In genomic region chr10:80609331-80609730, GRCh38 we compare ENCODE assay signal across 21 cellular contexts.
DNase-seq lines count a peak whose midpoint lies in the region; ATAC-seq, FAIRE-seq and TF ChIP-seq lines count a peak whose summit lies in the region.
"Had no signal": no experiment of that assay in that cellular context is flagged by ENCODE, and none has a peak within 500 bp of the region (broad histone marks: within the 10 kb centered on the region; RNA-seq: fewer than 3 reads in every experiment).

No MANE protein-coding gene starts in this region.

- TF ChIP-seq RAD21 in K562 (CRISPR knock-in tag; conservative IDR thresholded peaks at IDR 0.05 in 1 of 2, IDR thresholded peaks at IDR 0.05 in 1 of 2), result no peak

- no peak for TF ChIP-seq CTCF in NB4 (IDR thresholded peaks at IDR 0.05; ENCODE audit: low read depth, low read length)
- no peak for TF ChIP-seq CTCF in K562 (IDR thresholded peaks at IDR 0.05 in 2 of 3, conservative IDR thresholded peaks at IDR 0.05 in 1 of 3; ENCODE audit: insufficient read depth in 2 of 3, low read depth in 1 of 3, low read length in 3 of 3)

- no peaks in the 10 kb centered on the region for H3K79me2 ChIP-seq in K562 (ENCODE audit: control insufficient read depth, insufficient read depth, low read length)

- 0% methylated on average over 11 of the region's 11 CpGs for WGBS in K562 (ENCODE audit: insufficient coverage, low coverage, missing lambda C conversion rate)

- no peak overlapping the region for H3K4me3 ChIP-seq in NB4 (ENCODE audit: low read depth, low read length)
- no peak overlapping the region for H3K4me3 ChIP-seq in K562
- H3K4me3 ChIP-seq: SJSA1 had no signal

- 0 out of 2 replicates have a peak, but pooled peaks cover 3% of the 10 kb centered on the region for H4K20me1 ChIP-seq in K562 (replicated peaks; ENCODE audit: control insufficient read depth, insufficient read depth, low read length)

- H3K36me3 ChIP-seq in K562 (ENCODE audit: control insufficient read depth, insufficient read depth, low read length), result no peaks in the 10 kb centered on the region
- H3K36me3 ChIP-seq: SJSA1 had no signal

- peak; percentile 53 for DNase-seq in NCI-H82 (lab: John Stamatoyannopoulos, UW)
- no peak for DNase-seq in NCI-H82 treated with DMSO at 0.1 percent for 48 hours (lab: John Stamatoyannopoulos, UW; ENCODE audit: unreplicated experiment)
- peak; percentile 19 for DNase-seq in NB4 (ENCODE audit: low read depth)
- DNase-seq in K562 (ENCODE audit: extremely low read depth in 1 of 4, low spot score in 3 of 4), result no peak
- DNase-seq in mesenteric fat pad (ENCODE audit: low spot score), result peak; percentile 62
- DNase-seq in HuH-7 (ENCODE audit: low spot score), result no peak
- no peak for DNase-seq in activated naive CD4-positive, alpha-beta T cell (lab: John Stamatoyannopoulos, UW)
- DNase-seq: DND-41, GOT3, HCEC 1CT, IMR-90, NCI-H1694 treated with DMSO at 0.1 percent for 48 hours, NCI-H2081 treated with DMSO at 0.1 percent for 48 hours, NCI-H2227 treated with DMSO at 0.1 percent for 48 hours, NCI-H510A, T-helper 1 cell had no signal

- in situ Hi-C loops in K562 (cut with MboI), result no loop called here

- no peak overlapping the region for H2AFZ ChIP-seq in K562 (ENCODE audit: low read depth, low read length)

- no peaks in the 10 kb centered on the region for H3K4me1 ChIP-seq in K562 (replicated peaks in 1 of 2; ENCODE audit: control insufficient read depth in 2 of 2, insufficient read depth in 2 of 2, low read length in 2 of 2)
- H3K4me1 ChIP-seq: SJSA1 had no signal

- no peak for ATAC-seq in K562
- ATAC-seq: Right ventricle myocardium inferior had no signal

- BruUV-seq in K562 (replicated peaks; lab: Mats Ljungman, UMichigan), result no TSS peak

- intact Hi-C loops in K562 (cut with micrococcal nuclease), result no loop called here

- H3K9me3 ChIP-seq in K562 (replicated peaks; ENCODE audit: control insufficient read depth, insufficient read depth, low read depth, low read length), result no peaks in the 10 kb centered on the region
- H3K9me3 ChIP-seq: SJSA1 had no signal

- POLR2A ChIA-PET in K562 (lab: Yijun Ruan, JAX), result no interaction called here

- no peak overlapping the region for H3K27ac ChIP-seq in K562 (ENCODE audit: extremely low read depth, low read depth, low read length)
- H3K27ac ChIP-seq: SJSA1 had no signal

- H3K4me2 ChIP-seq in K562 (ENCODE audit: insufficient read depth, low read length), result no peak overlapping the region

- FAIRE-seq in K562 (lab: Jason Lieb, UNC), result no peak
- FAIRE-seq: A204.1, D721Med, GM12891 had no signal

- H3K27me3 ChIP-seq in K562 (ENCODE audit: control insufficient read depth in 2 of 2, insufficient read depth in 2 of 2, low read length in 2 of 2), result peaks cover 11 to 34% of the 10 kb centered on the region in 2 experiments; a peak in 4 of 5 replicates
- H3K27me3 ChIP-seq: SJSA1 had no signal

- no peaks in the 10 kb centered on the region for H3K9me1 ChIP-seq in K562 (ENCODE audit: control insufficient read depth, insufficient read depth, low read length)

- CTCF ChIA-PET in K562 (lab: Yijun Ruan, JAX; ENCODE audit: low intra/inter-chr PET ratio), result no interaction called here

- TF ChIP-seq EP300 in K562 (IDR thresholded peaks at IDR 0.05; ENCODE audit: low read length), result no peak

- no peak overlapping the region for H3K9ac ChIP-seq in K562 (ENCODE audit: insufficient read depth in 1 of 2, low read depth in 2 of 2, low read length in 2 of 2)

- TF ChIP-seq POLR2A in NB4 (IDR thresholded peaks at IDR 0.05; ENCODE audit: extremely low read depth, insufficient read length) (no peak), K562 (conservative IDR thresholded peaks at IDR 0.05) (no peak)

TF ChIP-seq in K562, 482 proteins besides CTCF, POLR2A, EP300 and RAD21:
- peak; percentile 37 for TF ChIP-seq NFIC (IDR thresholded peaks at IDR 0.05)
- no peak for TF ChIP-seq GABPB1 (CRISPR knock-in tag; IDR thresholded peaks at IDR 0.05)
- TF ChIP-seq MED1 (CRISPR knock-in tag; IDR thresholded peaks at IDR 0.05; ENCODE audit: borderline replicate concordance), result no peak
- no peak for TF ChIP-seq TAF1 (IDR thresholded peaks at IDR 0.05; ENCODE audit: control insufficient read depth, extremely low read depth, insufficient read depth, low read length, severe bottlenecking)

Comparison
In these comparisons a context has a peak if more than half of its experiments do, and no peak if none do; other contexts are left out.
1. DNase-seq: peak in NCI-H82 (single experiment), NB4 (single experiment) and mesenteric fat pad (single experiment); none in NCI-H82 treated with DMSO at 0.1 percent for 48 hours (single experiment), K562 (0 of 4), HuH-7 (single experiment) and activated naive CD4-positive, alpha-beta T cell (0 of 4).